Comparison of ENCODE assay signal across 11 cellular contexts in genomic region chr2:134287323-134287722, GRCh38. TPM values are rescaled to one million over a fixed set of nuclear protein-coding genes. Genes with fewer than 3 reads are reported as not detected.
DNase-seq lines count a peak whose midpoint lies in the region; ATAC-seq and TF ChIP-seq lines count a peak whose summit lies in the region.
"Had no signal": no experiment of that assay in that cellular context is flagged by ENCODE, and none has a peak within 500 bp of the region (broad histone marks: within the 10 kb centered on the region; RNA-seq: fewer than 3 reads in every experiment).

No MANE protein-coding gene starts in this region.

- H3K4me3 ChIP-seq in spleen (no peak overlapping the region), SK-N-SH (ENCODE audit: low read depth in 2 of 2, low read length in 1 of 2) (no peak overlapping the region)

- H3K27ac ChIP-seq in spleen (peak overlapping the region in 6 of 8 donors; percentile 1 to 90 (median 59)), SK-N-SH (ENCODE audit: low read depth in 2 of 2, low read length in 1 of 2) (no peak overlapping the region)

- ATAC-seq in GM21825 (IDR thresholded peaks at IDR 0.05; ENCODE audit: unreplicated experiment) (peak; percentile 37), HG03521 (IDR thresholded peaks at IDR 0.05; ENCODE audit: unreplicated experiment) (peak; percentile 45)
- ATAC-seq: sciatic nerve had no signal

- TF ChIP-seq CTCF in spleen (IDR thresholded peaks at IDR 0.05 in 8 of 11, conservative IDR thresholded peaks at IDR 0.05 in 3 of 11) = no peak
- TF ChIP-seq CTCF in SK-N-SH (IDR thresholded peaks at IDR 0.05) = no peak

- H3K79me2 ChIP-seq in SK-N-SH (ENCODE audit: insufficient read depth) = peaks cover 4% of the 10 kb centered on the region; the same call in 1 of the 2 replicates

- H3K27me3 ChIP-seq in spleen (replicated peaks in 1 of 7) (no peaks in the 10 kb centered on the region), SK-N-SH (ENCODE audit: insufficient read depth) (no peaks in the 10 kb centered on the region)

- no peak for TF ChIP-seq RAD21 in SK-N-SH (IDR thresholded peaks at IDR 0.05; ENCODE audit: low read length)

- CTCF ChIA-PET in SK-N-SH (lab: Yijun Ruan, JAX) = interaction anchor here (0.6 to 1.5 kb wide), 3 partner anchors 9 to 125 kb away, joined by 3 read pairs; no protein-coding TSS in a partner anchor

- no peak overlapping the region for H3K9ac ChIP-seq in SK-N-SH

- TF ChIP-seq EP300 in SK-N-SH (IDR thresholded peaks at IDR 0.05; ENCODE audit: borderline replicate concordance in 1 of 2, low read depth in 1 of 2, low read length in 1 of 2) = no peak

- no peaks in the 10 kb centered on the region for H3K9me2 ChIP-seq in SK-N-SH

- POLR2A ChIA-PET in SK-N-SH (lab: Yijun Ruan, JAX) = no interaction called here

- no peak overlapping the region for H3K4me2 ChIP-seq in SK-N-SH

- no peaks in the 10 kb centered on the region for H4K20me1 ChIP-seq in SK-N-SH (ENCODE audit: insufficient read depth)

- H3K36me3 ChIP-seq in spleen (no peaks in the 10 kb centered on the region), SK-N-SH (replicated peaks in 1 of 2; ENCODE audit: control insufficient read depth in 1 of 2, insufficient read depth in 2 of 2, low read length in 1 of 2) (no peaks in the 10 kb centered on the region)

- no peak overlapping the region for H2AFZ ChIP-seq in SK-N-SH (ENCODE audit: low read depth)

- H3K4me1 ChIP-seq in spleen (peaks cover 36 to 100% (median 76%) of the 10 kb centered on the region in 6 donors), SK-N-SH (ENCODE audit: control insufficient read depth in 1 of 2, insufficient read depth in 2 of 2, low read depth in 1 of 2, low read length in 1 of 2) (peaks cover 10 to 15% of the 10 kb centered on the region in 2 experiments; a peak in 2 of 4 replicates)

- H3F3A ChIP-seq in SK-N-SH (replicated peaks; ENCODE audit: insufficient read depth) = no peaks in the 10 kb centered on the region

- intact Hi-C loops in spleen (cut with DNase I; ENCODE audit: low total_unique reads) = no loop called here

- DNase-seq in activated naive CD4-positive, alpha-beta T cell treated with Interleukin-2 at 50 U/mL for 16 hours = peak; percentile 29
- no peak for DNase-seq in activated naive CD4-positive, alpha-beta T cell (lab: John Stamatoyannopoulos, UW)
- DNase-seq in spleen = no peak
- no peak for DNase-seq in DMS153 treated with DMSO at 0.1 percent for 48 hours (lab: John Stamatoyannopoulos, UW; ENCODE audit: unreplicated experiment)
- no peak for DNase-seq in central memory CD4-positive, alpha-beta T cell
- no peak for DNase-seq in SK-N-SH
- DNase-seq: activated effector memory CD4-positive, alpha-beta T cell treated with anti-CD3 and anti-CD28 coated beads, Interleukin-2, amount 50 U/mL, for 16 hours; NCI-H2029 treated with DMSO at 0.1 percent for 48 hours had no signal

- 55 to 71% (median 71%) methylated on average over 2 of the region's 2 CpGs for WGBS in spleen, 5 donors
- WGBS in SK-N-SH (ENCODE audit: low lambda C conversion rate) = 98% methylated on average over 2 of the region's 2 CpGs

- H3K9me3 ChIP-seq in spleen = no peaks in the 10 kb centered on the region
- no peaks in the 10 kb centered on the region for H3K9me3 ChIP-seq in SK-N-SH

- TF ChIP-seq POLR2A in spleen (IDR thresholded peaks at IDR 0.05) = no peak

TF ChIP-seq in SK-N-SH, 30 proteins besides CTCF, POLR2A, EP300 and RAD21:
- TF ChIP-seq, protein P1, sequence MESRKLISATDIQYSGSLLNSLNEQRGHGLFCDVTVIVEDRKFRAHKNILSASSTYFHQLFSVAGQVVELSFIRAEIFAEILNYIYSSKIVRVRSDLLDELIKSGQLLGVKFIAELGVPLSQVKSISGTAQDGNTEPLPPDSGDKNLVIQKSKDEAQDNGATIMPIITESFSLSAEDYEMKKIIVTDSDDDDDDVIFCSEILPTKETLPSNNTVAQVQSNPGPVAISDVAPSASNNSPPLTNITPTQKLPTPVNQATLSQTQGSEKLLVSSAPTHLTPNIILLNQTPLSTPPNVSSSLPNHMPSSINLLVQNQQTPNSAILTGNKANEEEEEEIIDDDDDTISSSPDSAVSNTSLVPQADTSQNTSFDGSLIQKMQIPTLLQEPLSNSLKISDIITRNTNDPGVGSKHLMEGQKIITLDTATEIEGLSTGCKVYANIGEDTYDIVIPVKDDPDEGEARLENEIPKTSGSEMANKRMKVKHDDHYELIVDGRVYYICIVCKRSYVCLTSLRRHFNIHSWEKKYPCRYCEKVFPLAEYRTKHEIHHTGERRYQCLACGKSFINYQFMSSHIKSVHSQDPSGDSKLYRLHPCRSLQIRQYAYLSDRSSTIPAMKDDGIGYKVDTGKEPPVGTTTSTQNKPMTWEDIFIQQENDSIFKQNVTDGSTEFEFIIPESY (IDR thresholded peaks at IDR 0.05; ENCODE audit: borderline replicate concordance, low read depth) = no peak
- TF ChIP-seq MEF2A (IDR thresholded peaks at IDR 0.05; ENCODE audit: borderline replicate concordance, low read depth) (no peak), JUND (IDR thresholded peaks at IDR 0.05) (no peak), CHD2 (IDR thresholded peaks at IDR 0.05; ENCODE audit: low read length, partially characterized antibody) (no peak), SMC3 (IDR thresholded peaks at IDR 0.05; ENCODE audit: low read depth, low read length) (no peak)
- TF ChIP-seq, protein P2, sequence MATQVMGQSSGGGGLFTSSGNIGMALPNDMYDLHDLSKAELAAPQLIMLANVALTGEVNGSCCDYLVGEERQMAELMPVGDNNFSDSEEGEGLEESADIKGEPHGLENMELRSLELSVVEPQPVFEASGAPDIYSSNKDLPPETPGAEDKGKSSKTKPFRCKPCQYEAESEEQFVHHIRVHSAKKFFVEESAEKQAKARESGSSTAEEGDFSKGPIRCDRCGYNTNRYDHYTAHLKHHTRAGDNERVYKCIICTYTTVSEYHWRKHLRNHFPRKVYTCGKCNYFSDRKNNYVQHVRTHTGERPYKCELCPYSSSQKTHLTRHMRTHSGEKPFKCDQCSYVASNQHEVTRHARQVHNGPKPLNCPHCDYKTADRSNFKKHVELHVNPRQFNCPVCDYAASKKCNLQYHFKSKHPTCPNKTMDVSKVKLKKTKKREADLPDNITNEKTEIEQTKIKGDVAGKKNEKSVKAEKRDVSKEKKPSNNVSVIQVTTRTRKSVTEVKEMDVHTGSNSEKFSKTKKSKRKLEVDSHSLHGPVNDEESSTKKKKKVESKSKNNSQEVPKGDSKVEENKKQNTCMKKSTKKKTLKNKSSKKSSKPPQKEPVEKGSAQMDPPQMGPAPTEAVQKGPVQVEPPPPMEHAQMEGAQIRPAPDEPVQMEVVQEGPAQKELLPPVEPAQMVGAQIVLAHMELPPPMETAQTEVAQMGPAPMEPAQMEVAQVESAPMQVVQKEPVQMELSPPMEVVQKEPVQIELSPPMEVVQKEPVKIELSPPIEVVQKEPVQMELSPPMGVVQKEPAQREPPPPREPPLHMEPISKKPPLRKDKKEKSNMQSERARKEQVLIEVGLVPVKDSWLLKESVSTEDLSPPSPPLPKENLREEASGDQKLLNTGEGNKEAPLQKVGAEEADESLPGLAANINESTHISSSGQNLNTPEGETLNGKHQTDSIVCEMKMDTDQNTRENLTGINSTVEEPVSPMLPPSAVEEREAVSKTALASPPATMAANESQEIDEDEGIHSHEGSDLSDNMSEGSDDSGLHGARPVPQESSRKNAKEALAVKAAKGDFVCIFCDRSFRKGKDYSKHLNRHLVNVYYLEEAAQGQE (IDR thresholded peaks at IDR 0.05; ENCODE audit: low read depth, low read length) = no peak

RNA-seq across cellular contexts. Expression of gene MGAT5, which starts 33.5 kb away (rescaled TPM):
- 100 to 1,000 TPM in 4 of 7 donors, 10 to 100 TPM in 3; 81.0 to 110 (median 101) TPM for total RNA-seq in spleen
- polyA plus RNA-seq in spleen (10 to 100 TPM; 11.2 to 17.5 (median 14.4) TPM), SK-N-SH (2012; rRNA removed) (18.2 and 20.6 TPM in 2 replicates)
- 18.2 and 21.6 TPM in 2 replicates for polyA plus RNA-seq in SK-N-SH (2012; cell fraction: cytosol; rRNA removed)
- polyA plus RNA-seq in SK-N-SH (2012; cell fraction: nucleus; rRNA removed) = 10.5 and 14.6 TPM in 2 replicates

Comparison
In these comparisons a context has a peak if more than half of its experiments do, and no peak if none do; other contexts are left out.
1. H3K27ac ChIP-seq: peak in spleen (6 of 8); none in SK-N-SH (0 of 2).